Comparison of ENCODE assay signal across 9 cellular contexts in genomic region chr22:41023299-41023623, GRCh38.
DNase-seq lines count a peak whose midpoint lies in the region; ATAC-seq and TF ChIP-seq lines count a peak whose summit lies in the region.
"Had no signal": no experiment of that assay in that cellular context is flagged by ENCODE, and none has a peak within 500 bp of the region (broad histone marks: within the 10 kb centered on the region; RNA-seq: fewer than 3 reads in every experiment).

No MANE protein-coding gene starts in this region.

- DNase-seq in SK-N-SH (no peak), esophagus muscularis mucosa (ENCODE audit: extremely low spot score) (no peak), islet precursor cell (no peak)
- no peak for DNase-seq in stimulated activated naive CD4-positive, alpha-beta T cell (lab: John Stamatoyannopoulos, UW)
- DNase-seq: NCI-H2029 had no signal

- no peak overlapping the region for H3K4me3 ChIP-seq in SK-N-SH (ENCODE audit: low read depth in 2 of 2, low read length in 1 of 2)
- H3K4me3 ChIP-seq in OCI-LY3 (ENCODE audit: low read length), result peak overlapping the region; percentile 83
- H3K4me3 ChIP-seq in esophagus muscularis mucosa, result no peak overlapping the region
- H3K4me3 ChIP-seq in rectal smooth muscle tissue (ENCODE audit: low read length), result no peak overlapping the region

- 97% methylated on average over 5 of the region's 5 CpGs for WGBS in SK-N-SH (ENCODE audit: low lambda C conversion rate)
- 93% methylated on average over 5 of the region's 5 CpGs for WGBS in esophagus muscularis mucosa

- H2AFZ ChIP-seq in SK-N-SH (ENCODE audit: low read depth), result 0 out of 2 replicates have a peak overlapping the region, but pooled peaks have one; percentile 46
- peak overlapping the region; percentile 67 for H2AFZ ChIP-seq in OCI-LY3 (ENCODE audit: low read depth, low read length)

- H3K4me1 ChIP-seq in SK-N-SH (ENCODE audit: control insufficient read depth in 1 of 2, insufficient read depth in 2 of 2, low read depth in 1 of 2, low read length in 1 of 2), result no peaks in the 10 kb centered on the region; a peak in 2 of 4 replicates
- peaks cover 12% of the 10 kb centered on the region for H3K4me1 ChIP-seq in OCI-LY3 (ENCODE audit: low read length)
- H3K4me1 ChIP-seq in esophagus muscularis mucosa, result peaks cover 10 to 21% (median 20%) of the 10 kb centered on the region in 4 donors
- peaks cover 7% of the 10 kb centered on the region for H3K4me1 ChIP-seq in rectal smooth muscle tissue (ENCODE audit: control insufficient read depth, insufficient read depth, low read length)

- H4K20me1 ChIP-seq in SK-N-SH (ENCODE audit: insufficient read depth), result no peaks in the 10 kb centered on the region
- H4K20me1 ChIP-seq in OCI-LY3 (ENCODE audit: insufficient read depth, low read length), result no peaks in the 10 kb centered on the region

- CTCF ChIA-PET in SK-N-SH (lab: Yijun Ruan, JAX), result interaction anchor here (1.0 kb wide), 1 partner anchor 101 kb away, joined by 3 read pairs; no protein-coding TSS in a partner anchor

- no peak overlapping the region for H3K4me2 ChIP-seq in SK-N-SH
- H3K4me2 ChIP-seq in OCI-LY3 (ENCODE audit: low read length), result peak overlapping the region; percentile 96

- POLR2A ChIA-PET in SK-N-SH (lab: Yijun Ruan, JAX), result interaction anchor here (0.9 kb wide), 1 partner anchor 14 kb away, joined by 6 read pairs; no protein-coding TSS in a partner anchor

- no peaks in the 10 kb centered on the region for H3F3A ChIP-seq in SK-N-SH (replicated peaks; ENCODE audit: insufficient read depth)

- ATAC-seq in SK-N-SH treated with all-trans-retinoic acid at 6 μM for 48 hours (no peak), HG03378 (IDR thresholded peaks at IDR 0.05; ENCODE audit: unreplicated experiment) (no peak)

- TF ChIP-seq EP300 in SK-N-SH (IDR thresholded peaks at IDR 0.05; ENCODE audit: borderline replicate concordance in 1 of 2, low read depth in 1 of 2, low read length in 1 of 2), result no peak
- TF ChIP-seq EP300 in esophagus muscularis mucosa (IDR thresholded peaks at IDR 0.05), result no peak

- H3K36me3 ChIP-seq in SK-N-SH (replicated peaks in 1 of 2; ENCODE audit: control insufficient read depth in 1 of 2, insufficient read depth in 2 of 2, low read length in 1 of 2) (no peaks in the 10 kb centered on the region), OCI-LY3 (replicated peaks; ENCODE audit: low read depth, low read length) (no peaks in the 10 kb centered on the region), esophagus muscularis mucosa (no peaks in the 10 kb centered on the region), rectal smooth muscle tissue (ENCODE audit: control insufficient read depth, insufficient read depth, low read length) (no peaks in the 10 kb centered on the region)

- no peaks in the 10 kb centered on the region for H3K9me3 ChIP-seq in SK-N-SH
- H3K9me3 ChIP-seq in OCI-LY3 (ENCODE audit: insufficient read depth, low read length), result no peaks in the 10 kb centered on the region
- H3K9me3 ChIP-seq in esophagus muscularis mucosa, result no peaks in the 10 kb centered on the region

- no peaks in the 10 kb centered on the region for H3K79me2 ChIP-seq in SK-N-SH (ENCODE audit: insufficient read depth)
- H3K79me2 ChIP-seq in OCI-LY3 (ENCODE audit: low read length), result peaks cover 8% of the 10 kb centered on the region; the same call in 1 of the 2 replicates

- H3K9me2 ChIP-seq in SK-N-SH, result no peaks in the 10 kb centered on the region

- H3K9ac ChIP-seq in SK-N-SH (no peak overlapping the region), OCI-LY3 (ENCODE audit: low read length) (peak overlapping the region; percentile 87; the same call in 1 of the 2 replicates), rectal smooth muscle tissue (ENCODE audit: low read length) (no peak overlapping the region)

- no peaks in the 10 kb centered on the region for H3K27me3 ChIP-seq in SK-N-SH (ENCODE audit: insufficient read depth)
- H3K27me3 ChIP-seq in OCI-LY3 (ENCODE audit: low read depth, low read length), result no peaks in the 10 kb centered on the region
- H3K27me3 ChIP-seq in esophagus muscularis mucosa, result no peaks in the 10 kb centered on the region
- no peaks in the 10 kb centered on the region for H3K27me3 ChIP-seq in rectal smooth muscle tissue (ENCODE audit: control insufficient read depth, insufficient read depth, low read length)

- TF ChIP-seq CTCF in SK-N-SH (IDR thresholded peaks at IDR 0.05), result no peak
- TF ChIP-seq CTCF in OCI-LY3 (IDR thresholded peaks at IDR 0.05; ENCODE audit: low read depth, low read length), result no peak
- TF ChIP-seq CTCF in esophagus muscularis mucosa (IDR thresholded peaks at IDR 0.05), result no peak

- TF ChIP-seq POLR2A in esophagus muscularis mucosa (IDR thresholded peaks at IDR 0.05; ENCODE audit: low read depth), result no peak

- H3K27ac ChIP-seq in SK-N-SH (ENCODE audit: low read depth in 2 of 2, low read length in 1 of 2) (no peak overlapping the region), OCI-LY3 (ENCODE audit: low read length) (no peak overlapping the region), esophagus muscularis mucosa (replicated peaks in 1 of 4) (peak overlapping the region; percentile 97 to 99 (median 98)), rectal smooth muscle tissue (ENCODE audit: low read depth, low read length) (peak overlapping the region; percentile 96)

- TF ChIP-seq RAD21 in SK-N-SH (IDR thresholded peaks at IDR 0.05; ENCODE audit: low read length), result no peak

- intact Hi-C loops in esophagus muscularis mucosa (cut with DNase I), result loop anchor here (2.0 kb wide), 1 partner anchor 72 kb away; the partner anchor contains the start of gene RBX1

TF ChIP-seq in SK-N-SH, 30 proteins besides CTCF, POLR2A, EP300 and RAD21 (continues in another document):
- TF ChIP-seq, protein P1, sequence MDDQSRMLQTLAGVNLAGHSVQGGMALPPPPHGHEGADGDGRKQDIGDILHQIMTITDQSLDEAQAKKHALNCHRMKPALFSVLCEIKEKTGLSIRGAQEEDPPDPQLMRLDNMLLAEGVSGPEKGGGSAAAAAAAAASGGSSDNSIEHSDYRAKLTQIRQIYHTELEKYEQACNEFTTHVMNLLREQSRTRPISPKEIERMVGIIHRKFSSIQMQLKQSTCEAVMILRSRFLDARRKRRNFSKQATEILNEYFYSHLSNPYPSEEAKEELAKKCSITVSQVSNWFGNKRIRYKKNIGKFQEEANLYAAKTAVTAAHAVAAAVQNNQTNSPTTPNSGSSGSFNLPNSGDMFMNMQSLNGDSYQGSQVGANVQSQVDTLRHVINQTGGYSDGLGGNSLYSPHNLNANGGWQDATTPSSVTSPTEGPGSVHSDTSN (IDR thresholded peaks at IDR 0.05), result no peak
- TF ChIP-seq ELF1 (IDR thresholded peaks at IDR 0.05), result no peak
- no peak for TF ChIP-seq GATA2 (CRISPR knock-in tag; IDR thresholded peaks at IDR 0.05)
- TF ChIP-seq POLR2AphosphoS5 (IDR thresholded peaks at IDR 0.05; ENCODE audit: low read depth, low read length), result no peak

TF ChIP-seq in SK-N-SH treated with all-trans-retinoic acid at 6 μM for 48 hours, 23 proteins besides CTCF, POLR2A, EP300 and RAD21:
- no peak for TF ChIP-seq CSRNP3 (CRISPR knock-in tag; IDR thresholded peaks at IDR 0.05)
- no peak for TF ChIP-seq ZC3H10 (CRISPR knock-in tag; IDR thresholded peaks at IDR 0.05)
- TF ChIP-seq, protein P2, sequence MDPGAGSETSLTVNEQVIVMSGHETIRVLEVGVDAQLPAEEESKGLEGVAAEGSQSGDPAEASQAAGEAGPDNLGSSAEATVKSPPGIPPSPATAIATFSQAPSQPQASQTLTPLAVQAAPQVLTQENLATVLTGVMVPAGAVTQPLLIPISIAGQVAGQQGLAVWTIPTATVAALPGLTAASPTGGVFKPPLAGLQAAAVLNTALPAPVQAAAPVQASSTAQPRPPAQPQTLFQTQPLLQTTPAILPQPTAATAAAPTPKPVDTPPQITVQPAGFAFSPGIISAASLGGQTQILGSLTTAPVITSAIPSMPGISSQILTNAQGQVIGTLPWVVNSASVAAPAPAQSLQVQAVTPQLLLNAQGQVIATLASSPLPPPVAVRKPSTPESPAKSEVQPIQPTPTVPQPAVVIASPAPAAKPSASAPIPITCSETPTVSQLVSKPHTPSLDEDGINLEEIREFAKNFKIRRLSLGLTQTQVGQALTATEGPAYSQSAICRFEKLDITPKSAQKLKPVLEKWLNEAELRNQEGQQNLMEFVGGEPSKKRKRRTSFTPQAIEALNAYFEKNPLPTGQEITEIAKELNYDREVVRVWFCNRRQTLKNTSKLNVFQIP (CRISPR knock-in tag; IDR thresholded peaks at IDR 0.05; ENCODE audit: borderline replicate concordance, low read depth), result no peak
- TF ChIP-seq ZFP30 (CRISPR knock-in tag; IDR thresholded peaks at IDR 0.05), result no peak
- no peak for TF ChIP-seq TOX (CRISPR knock-in tag; IDR thresholded peaks at IDR 0.05; ENCODE audit: borderline replicate concordance)
- TF ChIP-seq CREB5 (CRISPR knock-in tag; IDR thresholded peaks at IDR 0.05; ENCODE audit: low read depth), result no peak

Comparison
In these comparisons a context has a peak if more than half of its experiments do, and no peak if none do; other contexts are left out.
1. H3K27ac ChIP-seq: peak in esophagus muscularis mucosa (4 of 4) and rectal smooth muscle tissue (single experiment); none in SK-N-SH (0 of 2) and OCI-LY3 (single experiment).